In genomic region chr13:111280226-111280625, GRCh38 we compare ENCODE assay signal across 21 cellular contexts. TPM values are rescaled to one million over a fixed set of nuclear protein-coding genes. Genes with fewer than 3 reads are reported as not detected.
DNase-seq lines count a peak whose midpoint lies in the region; ATAC-seq and TF ChIP-seq lines count a peak whose summit lies in the region.
"Had no signal": no experiment of that assay in that cellular context is flagged by ENCODE, and none has a peak within 500 bp of the region (broad histone marks: within the 10 kb centered on the region; RNA-seq: fewer than 3 reads in every experiment).

No MANE protein-coding gene starts in this region.

- no peaks in the 10 kb centered on the region for H3K9me3 ChIP-seq in smooth muscle cell (replicated peaks; ENCODE audit: low read depth)
- H3K9me3 ChIP-seq in stomach: no peaks in the 10 kb centered on the region
- H3K9me3 ChIP-seq: BE2C had no signal

- ATAC-seq in foreskin keratinocyte: peak; percentile 47
- no peak for ATAC-seq in HG03045 (IDR thresholded peaks at IDR 0.05; ENCODE audit: unreplicated experiment)

- peaks cover 21% of the 10 kb centered on the region for H3K4me1 ChIP-seq in foreskin keratinocyte
- no peaks in the 10 kb centered on the region for H3K4me1 ChIP-seq in smooth muscle cell (ENCODE audit: low read depth)
- H3K4me1 ChIP-seq in stomach: peaks cover 0 to 30% (median 16%) of the 10 kb centered on the region in 4 donors
- H3K4me1 ChIP-seq: BE2C had no signal

- TF ChIP-seq CTCF in foreskin keratinocyte (conservative IDR thresholded peaks at IDR 0.05) (peak; percentile 10), smooth muscle cell (IDR thresholded peaks at IDR 0.05; ENCODE audit: borderline replicate concordance, insufficient read depth, poor library complexity, severe bottlenecking) (no peak), stomach (IDR thresholded peaks at IDR 0.05) (no peak)

- intact Hi-C loops in stomach (cut with DNase I; ENCODE audit: low total_unique reads): no loop called here

- H3K4me2 ChIP-seq in smooth muscle cell: peak overlapping the region; percentile 55

- peaks cover 23% of the 10 kb centered on the region for H3K36me3 ChIP-seq in smooth muscle cell (ENCODE audit: low read depth)
- H3K36me3 ChIP-seq in stomach: peaks cover 39 to 97% (median 84%) of the 10 kb centered on the region in 4 donors

- no peaks in the 10 kb centered on the region for H3F3A ChIP-seq in smooth muscle cell (ENCODE audit: low read depth)

- TF ChIP-seq POLR2A in stomach (IDR thresholded peaks at IDR 0.05): no peak

- no peak overlapping the region for H3K9ac ChIP-seq in smooth muscle cell (ENCODE audit: low read depth)

- WGBS in smooth muscle cell (ENCODE audit: low lambda C conversion rate): 96% methylated on average over 12 of the region's 12 CpGs
- WGBS in stomach, 5 donors: 87 to 91% (median 89%) methylated on average over 12 of the region's 12 CpGs

- H3K27me3 ChIP-seq in foreskin keratinocyte (no peaks in the 10 kb centered on the region), smooth muscle cell (ENCODE audit: low read depth) (no peaks in the 10 kb centered on the region), stomach (no peaks in the 10 kb centered on the region)
- H3K27me3 ChIP-seq: BE2C had no signal

- no peaks in the 10 kb centered on the region for H3K79me2 ChIP-seq in smooth muscle cell (ENCODE audit: low read depth)

- H3K27ac ChIP-seq in angular gyrus (ENCODE audit: low read depth, low read length) (peak overlapping the region; percentile 57), foreskin keratinocyte (peak overlapping the region; percentile 97), smooth muscle cell (ENCODE audit: low read depth) (peak overlapping the region; percentile 93), stomach (peak overlapping the region in 2 of 5 donors; percentile 73 to 84)

- H2AFZ ChIP-seq in smooth muscle cell (ENCODE audit: low read depth): no peak overlapping the region

- DNase-seq in EL (peak; percentile 1), foreskin keratinocyte (peak in 1 of 2 donors; percentile 28), smooth muscle cell (lab: John Stamatoyannopoulos, UW; ENCODE audit: unreplicated experiment) (no peak), pons (ENCODE audit: low spot score) (no peak), stomach (no peak), amniotic stem cell (lab: John Stamatoyannopoulos, UW) (no peak)
- DNase-seq: BE2C; CD4-positive, alpha-beta memory T cell; DND-41; GOT3; KG1; NCI-H1048; NCI-H146; NCI-H2081 treated with DMSO at 0.1 percent for 48 hours; NCI-H2227 treated with DMSO at 0.1 percent for 48 hours; NCI-H526 had no signal

- no peak for TF ChIP-seq EP300 in stomach (IDR thresholded peaks at IDR 0.05)

- peaks cover 2% of the 10 kb centered on the region for H4K20me1 ChIP-seq in smooth muscle cell (ENCODE audit: low read depth)

- H3K4me3 ChIP-seq in smooth muscle cell (no peak overlapping the region), stomach (no peak overlapping the region)

RNA-seq across cellular contexts. Expression of gene TEX29, which starts 40.2 kb away (rescaled TPM):
- total RNA-seq in foreskin keratinocyte: not detected in 2 replicates
- polyA plus RNA-seq in foreskin keratinocyte: 0.12 and 0.13 TPM in 2 replicates
- total RNA-seq in smooth muscle cell: 1.0 TPM in 1 of 2 replicates, not detected in the other
- polyA plus RNA-seq in smooth muscle cell: 4.4 and 6.1 TPM in 2 replicates
- not detected for total RNA-seq in stomach
- polyA plus RNA-seq in stomach: 1 to 10 TPM in 1 of 3 donors, under 1 TPM in 1, not detected in 1; 0.87 to 2.2 TPM
- total RNA-seq: M059J, OCI-LY7, RPMI7951 had no signal
